ENCODE assay signal across 25 cellular contexts in the genomic region with DNA sequence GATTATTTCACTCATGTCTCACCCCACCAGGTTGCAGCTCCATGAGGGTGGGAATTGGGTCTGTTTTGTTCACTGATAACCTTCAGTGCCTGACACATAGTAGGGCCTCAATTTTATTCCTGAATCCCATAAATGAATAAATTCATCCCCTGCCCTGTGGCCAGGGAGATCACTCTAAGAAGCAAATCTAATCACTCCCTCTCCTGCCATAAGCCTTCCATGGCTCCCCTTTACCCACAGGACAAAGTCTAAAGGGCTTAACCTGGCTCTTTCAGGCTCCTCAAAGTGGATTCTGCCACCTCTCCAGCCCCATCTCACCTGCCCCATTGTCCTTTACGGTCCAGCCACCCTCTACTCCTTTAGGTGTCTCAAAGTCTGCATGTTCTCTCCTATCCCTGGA.
"Had no signal": no experiment of that assay in that cellular context is flagged by ENCODE, and none has a peak within 500 bp of the region (broad histone marks: within the 10 kb centered on the region; RNA-seq: fewer than 3 reads in every experiment).

No MANE protein-coding gene starts in this region.

- H3K79me2 ChIP-seq: parathyroid adenoma had no signal

- H3K4me3 ChIP-seq: adrenal gland, breast epithelium, left lung, mucosa of descending colon, right lobe of liver, smooth muscle cell, stomach had no signal

- H3K36me3 Mint-ChIP-seq: activated naive CD4-positive, alpha-beta T cell treated with anti-CD3 and anti-CD28 coated beads, Interleukin-2, amount 50 U/mL, for 72 hours; stimulated activated effector memory CD8-positive, alpha-beta T cell treated with anti-CD3 and anti-CD28 coated beads, Interleukin-12 subunit alpha, Interleukin-12 subunit beta, amount 100 ng/mL, for 72 hours; T-cell had no signal

- H3K9ac ChIP-seq: parathyroid adenoma had no signal

- H2AFZ ChIP-seq: parathyroid adenoma had no signal

- H3K4me3 Mint-ChIP-seq: naive thymus-derived CD8-positive, alpha-beta T cell; stimulated activated effector memory CD8-positive, alpha-beta T cell treated with anti-CD3 and anti-CD28 coated beads, Interleukin-12 subunit alpha, Interleukin-12 subunit beta, amount 100 ng/mL, for 72 hours; T-cell had no signal

- H3K9me3 ChIP-seq: adrenal gland, breast epithelium, left lung, mucosa of descending colon, neutrophil, right lobe of liver, stomach had no signal

- H3K4me1 ChIP-seq: breast epithelium, parathyroid adenoma had no signal

- H3K36me3 ChIP-seq: adrenal gland, breast epithelium, left lung, neutrophil, right lobe of liver, stomach had no signal

- H3K27ac ChIP-seq: adrenal gland, breast epithelium, neutrophil, parathyroid adenoma, right lobe of liver had no signal

- H3K27me3 ChIP-seq: adrenal gland, breast epithelium, left lung, right lobe of liver, stomach had no signal

- H3K9me3 Mint-ChIP-seq: naive thymus-derived CD8-positive, alpha-beta T cell; stimulated activated effector memory CD8-positive, alpha-beta T cell treated with anti-CD3 and anti-CD28 coated beads, Interleukin-12 subunit alpha, Interleukin-12 subunit beta, amount 100 ng/mL, for 72 hours; T-cell had no signal

- DNase-seq: activated CD4-positive, CD25-positive, alpha-beta regulatory T cell; activated CD8-positive, alpha-beta memory T cell treated with anti-CD3 and anti-CD28 coated beads for 24 hours; activated CD8-positive, alpha-beta memory T cell treated with anti-CD3 and anti-CD28 coated beads, Interleukin-2, amount 50 U/mL, for 48 hours; activated effector memory CD4-positive, alpha-beta T cell treated with anti-CD3 and anti-CD28 coated beads, Interleukin-2, amount 50 U/mL, for 16 hours; activated T-cell treated with anti-CD3 and anti-CD28 coated beads, Interleukin-2, amount 50 U/mL, for 48 hours; adrenal gland; effector CD4-positive, alpha-beta T cell; left lung; mucosa of descending colon; right lobe of liver; stimulated activated CD4-positive, alpha-beta T cell treated with anti-CD3 and anti-CD28 coated beads, Interleukin-4, amount 100 ng/mL, for 1 hour; stomach; T-cell; T1000 had no signal

- H3K27ac Mint-ChIP-seq: stimulated activated effector memory CD8-positive, alpha-beta T cell treated with anti-CD3 and anti-CD28 coated beads, Interleukin-12 subunit alpha, Interleukin-12 subunit beta, amount 100 ng/mL, for 72 hours; T-cell had no signal

- ATAC-seq: activated naive CD4-positive, alpha-beta T cell treated with anti-CD3 and anti-CD28 coated beads, Interleukin-2, amount 50 U/mL, for 72 hours; naive thymus-derived CD8-positive, alpha-beta T cell; stimulated activated effector memory CD8-positive, alpha-beta T cell treated with anti-CD3 and anti-CD28 coated beads, Interleukin-12 subunit alpha, Interleukin-12 subunit beta, amount 100 ng/mL, for 72 hours; T-cell had no signal

- FAIRE-seq: astrocyte, frontal cortex, keratinocyte, urothelium cell line had no signal

- H3K4me2 ChIP-seq: smooth muscle cell had no signal
